Comparison of ENCODE assay signal across 8 cellular contexts in the genomic region with DNA sequence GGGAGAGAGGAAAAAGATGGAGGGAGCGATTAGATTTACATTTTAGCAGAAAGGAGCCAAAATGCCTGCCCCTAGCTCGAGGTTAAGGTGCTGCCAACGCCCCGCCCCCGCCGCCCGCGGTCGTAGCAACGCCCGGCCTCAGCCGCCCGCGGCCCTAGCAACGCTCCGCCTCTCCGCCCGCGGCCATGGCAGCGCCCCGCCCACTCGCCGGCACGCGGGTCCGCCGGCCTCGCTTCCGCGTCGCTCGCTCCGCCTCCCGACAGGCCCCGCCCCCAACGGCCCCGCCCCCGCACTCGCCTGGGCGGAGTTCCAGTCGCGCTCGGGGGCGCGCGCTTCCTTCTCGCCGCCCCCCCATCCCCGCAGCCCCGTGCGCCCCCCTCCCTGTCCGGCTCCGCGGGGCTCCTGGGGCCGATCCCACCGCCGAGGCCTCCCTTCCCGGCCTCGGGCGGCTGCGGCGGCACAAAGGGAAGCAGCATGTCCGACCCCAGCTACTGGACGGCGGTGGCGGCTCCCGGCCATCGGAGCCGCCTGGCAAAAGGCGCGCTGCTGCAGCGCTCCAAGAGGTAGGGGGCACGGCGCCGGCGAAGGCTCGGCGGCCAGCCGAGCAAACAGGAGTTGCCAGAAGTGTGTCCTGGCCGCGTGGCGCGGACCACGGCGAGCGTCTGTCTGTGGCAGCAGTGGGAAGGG. TPM values are rescaled to one million over a fixed set of nuclear protein-coding genes. Genes with fewer than 3 reads are reported as not detected.
DNase-seq lines count a peak whose midpoint lies in the region; ATAC-seq and TF ChIP-seq lines count a peak whose summit lies in the region.

No MANE protein-coding gene starts in this region.

- peak overlapping the region; percentile 77 for H3K4me2 ChIP-seq in GM23248 (ENCODE audit: unreplicated experiment)
- peak overlapping the region; percentile 98 for H3K4me2 ChIP-seq in neural progenitor cell

- peak overlapping the region; percentile 74 for H3K27ac Mint-ChIP-seq in neural progenitor cell
- H3K27ac Mint-ChIP-seq in stimulated activated naive CD8-positive, alpha-beta T cell treated with anti-CD3 and anti-CD28 coated beads, Interleukin-15, amount 100 ng/mL, for 72 hours: peak overlapping the region; percentile 72 to 83

- WGBS in GM23248 (ENCODE audit: low coverage in 1 of 2, low lambda C conversion rate in 2 of 2, missing lambda C conversion rate in 2 of 2), 2 experiments: 1% methylated on average over 31 to 71 of the region's 86 CpGs

- in situ Hi-C loops in GM23248 (cut with MboI): no loop called here

- H3F3A ChIP-seq in GM23248 (ENCODE audit: insufficient read depth): 0 out of 2 replicates have a peak, but pooled peaks cover 6% of the 10 kb centered on the region
- peaks cover 11% of the 10 kb centered on the region for H3F3A ChIP-seq in neural progenitor cell (ENCODE audit: low read depth)

- H3K9me3 ChIP-seq in GM23248 (ENCODE audit: low read depth) (no peaks in the 10 kb centered on the region), neural progenitor cell (ENCODE audit: low read depth) (no peaks in the 10 kb centered on the region)

- TF ChIP-seq CTCF in foreskin keratinocyte (conservative IDR thresholded peaks at IDR 0.05): no peak
- peak; percentile 14 for TF ChIP-seq CTCF in neural progenitor cell (IDR thresholded peaks at IDR 0.05)

- DNase-seq in DMS53 (lab: John Stamatoyannopoulos, UW) (peak; percentile 93), GM23248 (peak; percentile 95), LHCN-M2 (ENCODE audit: low read depth) (peak; percentile 76), SHP77 (lab: John Stamatoyannopoulos, UW) (peak; percentile 73 to 87), activated gamma-delta T cell (lab: John Stamatoyannopoulos, UW) (peak; percentile 97), foreskin keratinocyte (no peak), neural progenitor cell (ENCODE audit: low spot score) (peak; percentile 97)
- DNase-seq in stimulated activated naive CD8-positive, alpha-beta T cell treated with anti-CD3 and anti-CD28 coated beads, Interleukin-15, amount 100 ng/mL, for 72 hours: peak; percentile 94 to 97

- 0 out of 2 replicates have a peak, but pooled peaks cover 4% of the 10 kb centered on the region for H3K4me1 ChIP-seq in GM23248 (ENCODE audit: insufficient read depth)
- H3K4me1 ChIP-seq in foreskin keratinocyte: peaks cover 10% of the 10 kb centered on the region
- H3K4me1 ChIP-seq in neural progenitor cell: peaks cover 4% of the 10 kb centered on the region

- H3K9me3 Mint-ChIP-seq in neural progenitor cell: no peaks in the 10 kb centered on the region
- no peaks in the 10 kb centered on the region for H3K9me3 Mint-ChIP-seq in stimulated activated naive CD8-positive, alpha-beta T cell treated with anti-CD3 and anti-CD28 coated beads, Interleukin-15, amount 100 ng/mL, for 72 hours

- H3K79me2 ChIP-seq in GM23248 (ENCODE audit: insufficient read depth) (no peaks in the 10 kb centered on the region; the same call in 1 of the 2 replicates), neural progenitor cell (ENCODE audit: low read depth) (peaks cover 10% of the 10 kb centered on the region)

- peak overlapping the region; percentile 90 for H3K4me3 Mint-ChIP-seq in neural progenitor cell
- H3K4me3 Mint-ChIP-seq in stimulated activated naive CD8-positive, alpha-beta T cell treated with anti-CD3 and anti-CD28 coated beads, Interleukin-15, amount 100 ng/mL, for 72 hours: peak overlapping the region; percentile 82 to 93

- H3K27ac ChIP-seq in GM23248 (no peak overlapping the region), foreskin keratinocyte (peak overlapping the region; percentile 57), neural progenitor cell (no peak overlapping the region)

- H2AFZ ChIP-seq in GM23248 (peak overlapping the region; percentile 84), neural progenitor cell (replicated peaks) (peak overlapping the region; percentile 94)

- H3K27me3 ChIP-seq in GM23248 (replicated peaks; ENCODE audit: insufficient read depth) (no peaks in the 10 kb centered on the region), foreskin keratinocyte (no peaks in the 10 kb centered on the region), neural progenitor cell (no peaks in the 10 kb centered on the region)

- peaks cover 33% of the 10 kb centered on the region for H3K4me1 Mint-ChIP-seq in neural progenitor cell
- H3K4me1 Mint-ChIP-seq in stimulated activated naive CD8-positive, alpha-beta T cell treated with anti-CD3 and anti-CD28 coated beads, Interleukin-15, amount 100 ng/mL, for 72 hours: peaks cover 55% of the 10 kb centered on the region

- peaks cover 14% of the 10 kb centered on the region for H3K27me3 Mint-ChIP-seq in neural progenitor cell (ENCODE audit: insufficient read depth, low read depth)
- no peaks in the 10 kb centered on the region for H3K27me3 Mint-ChIP-seq in stimulated activated naive CD8-positive, alpha-beta T cell treated with anti-CD3 and anti-CD28 coated beads, Interleukin-15, amount 100 ng/mL, for 72 hours

- H3K9ac ChIP-seq in GM23248: peak overlapping the region; percentile 79
- H3K9ac ChIP-seq in neural progenitor cell: peak overlapping the region; percentile 76

- no peaks in the 10 kb centered on the region for H3K36me3 Mint-ChIP-seq in neural progenitor cell

- no peaks in the 10 kb centered on the region for H3K36me3 ChIP-seq in GM23248 (ENCODE audit: low read depth)
- no peaks in the 10 kb centered on the region for H3K36me3 ChIP-seq in neural progenitor cell

- H4K20me1 ChIP-seq in GM23248 (ENCODE audit: insufficient read depth) (no peaks in the 10 kb centered on the region), neural progenitor cell (ENCODE audit: low read depth) (peaks cover 20% of the 10 kb centered on the region)

- peak; percentile 61 for ATAC-seq in foreskin keratinocyte
- peak; percentile 86 for ATAC-seq in stimulated activated naive CD8-positive, alpha-beta T cell treated with anti-CD3 and anti-CD28 coated beads, Interleukin-15, amount 100 ng/mL, for 72 hours

- peak overlapping the region; percentile 83 for H3K4me3 ChIP-seq in GM23248
- peak overlapping the region; percentile 79 for H3K4me3 ChIP-seq in neural progenitor cell

- H3K9me2 ChIP-seq in GM23248 (ENCODE audit: insufficient read depth): no peaks in the 10 kb centered on the region

RNA-seq across cellular contexts. Expression of a gene that starts 20.3 kb away (rescaled TPM):
- total RNA-seq in GM23248 (2014; rRNA removed; shearing (Covaris generic)): 3.2 and 3.8 TPM in 2 replicates
- polyA plus RNA-seq in GM23248 (2016; fragmentation: Nextera tagmentation; extraction: Ambion mirVana) (5.6 and 6.1 TPM in 2 replicates), foreskin keratinocyte (1.2 and 1.3 TPM in 2 replicates)
- total RNA-seq in LHCN-M2 (2014; rRNA removed) (2.2 and 2.4 TPM in 2 replicates), foreskin keratinocyte (2.3 and 2.5 TPM in 2 replicates), neural progenitor cell (ENCODE audit: low replicate concordance) (2.1 and 5.1 TPM in 2 replicates)
- 3.2 TPM for polyA plus RNA-seq in LHCN-M2 (2012)

RNA-seq across cellular contexts. Expression of a gene that starts 31.1 kb away (rescaled TPM):
- total RNA-seq in GM23248 (2014; rRNA removed; shearing (Covaris generic)): not detected in 2 replicates
- polyA plus RNA-seq in GM23248 (2016; fragmentation: Nextera tagmentation; extraction: Ambion mirVana) (not detected in 2 replicates), foreskin keratinocyte (0.04 and 0.09 TPM in 2 replicates)
- total RNA-seq in LHCN-M2 (2014; rRNA removed) (not detected in 2 replicates), foreskin keratinocyte (0.07 and 0.14 TPM in 2 replicates), neural progenitor cell (ENCODE audit: low replicate concordance) (not detected in 2 replicates)
- not detected for polyA plus RNA-seq in LHCN-M2 (2012)

RNA-seq across cellular contexts. Expression of a gene that starts 35.1 kb away (rescaled TPM):
- total RNA-seq in GM23248 (2014; rRNA removed; shearing (Covaris generic)): 29.2 and 48.9 TPM in 2 replicates
- 1.5 and 1.6 TPM in 2 replicates for polyA plus RNA-seq in GM23248 (2016; fragmentation: Nextera tagmentation; extraction: Ambion mirVana)
- total RNA-seq in LHCN-M2 (2014; rRNA removed): 21.2 and 40.6 TPM in 2 replicates
- polyA plus RNA-seq in LHCN-M2 (2012): 49.3 TPM
- total RNA-seq in foreskin keratinocyte: 24.2 and 26.0 TPM in 2 replicates
- polyA plus RNA-seq in foreskin keratinocyte: 23.7 and 24.1 TPM in 2 replicates
- total RNA-seq in neural progenitor cell (ENCODE audit: low replicate concordance): 21.4 and 41.8 TPM in 2 replicates

RNA-seq across cellular contexts. Expression of a gene that starts 55.8 kb away (rescaled TPM):
- total RNA-seq in GM23248 (2014; rRNA removed; shearing (Covaris generic)): 0.86 and 15.9 TPM in 2 replicates
- 10.3 and 14.3 TPM in 2 replicates for polyA plus RNA-seq in GM23248 (2016; fragmentation: Nextera tagmentation; extraction: Ambion mirVana)
- total RNA-seq in LHCN-M2 (2014; rRNA removed): 3.3 and 13.0 TPM in 2 replicates
- polyA plus RNA-seq in LHCN-M2 (2012): 22.2 TPM
- total RNA-seq in foreskin keratinocyte: 22.0 and 22.7 TPM in 2 replicates
- polyA plus RNA-seq in foreskin keratinocyte: 31.7 and 32.6 TPM in 2 replicates
- total RNA-seq in neural progenitor cell (ENCODE audit: low replicate concordance): 0.62 TPM in 1 of 2 replicates, not detected in the other

Comparison
In these comparisons a context has a peak if more than half of its experiments do, and no peak if none do; other contexts are left out.
1. DNase-seq: peak in DMS53 (single experiment), GM23248 (single experiment), LHCN-M2 (single experiment), SHP77 (2 of 2), activated gamma-delta T cell (single experiment), neural progenitor cell (single experiment) and stimulated activated naive CD8-positive, alpha-beta T cell treated with anti-CD3 and anti-CD28 coated beads, Interleukin-15, amount 100 ng/mL, for 72 hours (2 of 2); none in foreskin keratinocyte (0 of 2).